27 cellular contexts compared by ENCODE assay signal in the genomic region with DNA sequence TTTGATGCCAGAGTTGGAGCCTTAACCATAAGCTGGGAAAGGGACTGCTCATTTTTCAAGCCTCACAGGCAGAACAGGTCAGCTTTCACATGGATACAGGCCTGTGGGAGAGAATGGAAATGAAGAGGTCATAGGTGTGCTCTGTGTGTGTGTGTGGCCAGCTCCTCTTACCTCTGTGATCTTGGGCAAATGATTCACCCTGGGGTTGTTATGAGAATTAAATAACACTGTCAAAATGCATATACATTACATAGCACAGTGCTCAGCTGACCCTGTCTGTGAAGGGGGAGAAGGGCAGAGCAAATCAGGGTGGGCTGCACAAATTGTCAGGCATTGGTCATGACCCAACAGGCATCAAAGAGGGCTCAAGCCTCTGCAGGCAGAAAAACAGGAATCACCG.
DNase-seq lines count a peak whose midpoint lies in the region; ATAC-seq, FAIRE-seq and TF ChIP-seq lines count a peak whose summit lies in the region.
"Had no signal": no experiment of that assay in that cellular context is flagged by ENCODE, and none has a peak within 500 bp of the region (broad histone marks: within the 10 kb centered on the region; RNA-seq: fewer than 3 reads in every experiment).

No MANE protein-coding gene starts in this region.

- H3K4me1 Mint-ChIP-seq in nephron progenitor cell: peaks cover 75% of the 10 kb centered on the region
- H3K4me1 Mint-ChIP-seq: CD14-positive monocyte; CD8-positive, alpha-beta memory T cell had no signal

- peaks cover 2 to 19% (median 9%) of the 10 kb centered on the region in 4 experiments; a peak in 6 of 7 replicates for H3K4me1 ChIP-seq in H1 (replicated peaks in 1 of 4; ENCODE audit: control insufficient read depth in 3 of 4, insufficient read depth in 4 of 4, low read length in 3 of 4)

- H2AFZ ChIP-seq in H1 (ENCODE audit: low read length): no peak overlapping the region

- H3K9ac ChIP-seq in H1 (replicated peaks in 1 of 4; ENCODE audit: extremely low read depth in 1 of 4, low read depth in 3 of 4, low read length in 3 of 4): no peak overlapping the region
- H3K9ac ChIP-seq: BLaER1 treated with 17β-estradiol and CSF1 and Interleukin-3, amounts not matched to agents 10 nM and 100 nM had no signal

- ATAC-seq in GM21528 (IDR thresholded peaks at IDR 0.05; ENCODE audit: low FRiP score, unreplicated experiment) (no peak), GM21619 (IDR thresholded peaks at IDR 0.05; ENCODE audit: unreplicated experiment) (no peak)
- ATAC-seq: A549, GM12878 had no signal

- no peak overlapping the region for H3K18ac ChIP-seq in H1 (ENCODE audit: extremely low read depth, low read length)

- no peak for TF ChIP-seq POLR2A in H1 (IDR thresholded peaks at IDR 0.05; ENCODE audit: control extremely low read depth in 1 of 2, low read depth in 2 of 2, low read length in 2 of 2)

- no peak overlapping the region for H4K91ac ChIP-seq in H1 (replicated peaks; ENCODE audit: insufficient read length, low read length)

- no peak overlapping the region for H3K4me3 ChIP-seq in H1 (ENCODE audit: extremely low read depth in 1 of 4, insufficient read depth in 2 of 4, low read depth in 3 of 4, low read length in 4 of 4)
- H3K4me3 ChIP-seq: A549; BLaER1 treated with 17β-estradiol and CSF1 and Interleukin-3, amounts not matched to agents 10 nM and 100 nM; GM12878 had no signal

- H3K9me3 Mint-ChIP-seq in nephron progenitor cell: no peaks in the 10 kb centered on the region
- H3K9me3 Mint-ChIP-seq: CD4-positive, alpha-beta T cell; CD8-positive, alpha-beta memory T cell had no signal

- H2BK120ac ChIP-seq in H1 (replicated peaks; ENCODE audit: low read depth, low read length): no peak overlapping the region

- no peaks in the 10 kb centered on the region for H3K79me1 ChIP-seq in H1 (ENCODE audit: low read depth, low read length)

- H3K36me3 ChIP-seq in H1 (ENCODE audit: control insufficient read depth in 2 of 4, insufficient read depth in 4 of 4, low read length in 3 of 4): no peaks in the 10 kb centered on the region
- H3K36me3 ChIP-seq: BE2C had no signal

- no peak overlapping the region for H3K4me3 Mint-ChIP-seq in nephron progenitor cell
- H3K4me3 Mint-ChIP-seq: CD14-positive monocyte; CD4-positive, alpha-beta T cell; CD8-positive, alpha-beta memory T cell had no signal

- no peaks in the 10 kb centered on the region for H4K20me1 ChIP-seq in H1 (replicated peaks in 1 of 2; ENCODE audit: control insufficient read depth in 1 of 2, insufficient read depth in 2 of 2, low read length in 2 of 2)

- peaks cover 10% of the 10 kb centered on the region for H3K36me3 Mint-ChIP-seq in nephron progenitor cell (ENCODE audit: low read depth)
- H3K36me3 Mint-ChIP-seq: CD14-positive monocyte; CD8-positive, alpha-beta memory T cell had no signal

- no peak overlapping the region for H4K8ac ChIP-seq in H1 (ENCODE audit: extremely low read depth, insufficient read depth, low read length)

- no peak overlapping the region for H4K5ac ChIP-seq in H1 (ENCODE audit: insufficient read length, low read depth, low read length)

- H3K27ac ChIP-seq in H1 (ENCODE audit: low read depth, low read length): no peak overlapping the region
- H3K27ac ChIP-seq: BLaER1 treated with 17β-estradiol and CSF1 and Interleukin-3, amounts not matched to agents 10 nM and 100 nM had no signal

- FAIRE-seq in HTR-8/SVneo (lab: Jason Lieb, UNC) (peak; percentile 33), H1 (lab: Jason Lieb, UNC) (no peak)
- FAIRE-seq: A549, D721Med, GM12878, GM19239 had no signal

- no peak overlapping the region for H3K4ac ChIP-seq in H1 (replicated peaks; ENCODE audit: insufficient read length, low read depth, low read length)

- H3K27me3 Mint-ChIP-seq in nephron progenitor cell (ENCODE audit: low read depth, poor library complexity): no peaks in the 10 kb centered on the region

- DNase-seq in HTR-8/SVneo (ENCODE audit: insufficient read length, low spot score) (no peak), SK-N-DZ (ENCODE audit: low spot score) (peak; percentile 37), H1 (ENCODE audit: low read depth in 1 of 2, low spot score in 2 of 2) (no peak), nephron progenitor cell (no peak), NCI-H1092 (lab: John Stamatoyannopoulos, UW) (no peak), dedifferentiated amniotic fluid mesenchymal stem cell (ENCODE audit: extremely low spot score) (no peak)
- DNase-seq: 8988T; ACHN; AML-193; BE2C; CD4-positive, alpha-beta T cell; CD8-positive, alpha-beta memory T cell; DMS 273 treated with DMSO at 0.1 percent for 48 hours; DMS79; EL; GDM1; GOT3; H7; HCEC 1CT had no signal

- H2BK15ac ChIP-seq in H1 (ENCODE audit: low read length): 0 out of 2 replicates have a peak overlapping the region, but pooled peaks have one; percentile 5

- no peak overlapping the region for H3K56ac ChIP-seq in H1 (replicated peaks; ENCODE audit: insufficient read length, low read depth, low read length)

- no peak for TF ChIP-seq EP300 in H1 (IDR thresholded peaks at IDR 0.05; ENCODE audit: borderline replicate concordance in 1 of 2, low read depth in 2 of 2, low read length in 2 of 2)

- H2BK20ac ChIP-seq in H1 (ENCODE audit: low read length): no peak overlapping the region

- H2AK5ac ChIP-seq in H1 (ENCODE audit: low read depth, low read length): no peak overlapping the region

- TF ChIP-seq CTCF in H1 (IDR thresholded peaks at IDR 0.05; ENCODE audit: control extremely low read depth in 1 of 3, insufficient read depth in 1 of 3, low read depth in 1 of 3, low read length in 3 of 3): no peak
- TF ChIP-seq CTCF in nephron progenitor cell (IDR thresholded peaks at IDR 0.05): no peak

- H3K27me3 ChIP-seq in H1 (replicated peaks in 1 of 4; ENCODE audit: control insufficient read depth in 3 of 4, extremely low read depth in 1 of 4, insufficient read depth in 3 of 4, low read length in 3 of 4): no peaks in the 10 kb centered on the region
- H3K27me3 ChIP-seq: BE2C; BLaER1 treated with 17β-estradiol and CSF1 and Interleukin-3, amounts not matched to agents 10 nM and 100 nM had no signal

- H3K23me2 ChIP-seq in H1 (ENCODE audit: low read depth, low read length): no peaks in the 10 kb centered on the region

- H3K9me3 ChIP-seq in H1 (ENCODE audit: insufficient read depth in 2 of 2, low read depth in 1 of 2, low read length in 1 of 2): no peaks in the 10 kb centered on the region
- H3K9me3 ChIP-seq: A549; BE2C; BLaER1 treated with 17β-estradiol and CSF1 and Interleukin-3, amounts not matched to agents 10 nM and 100 nM had no signal

- no peak overlapping the region for H2BK12ac ChIP-seq in H1 (ENCODE audit: low read depth, low read length)

- no peaks in the 10 kb centered on the region for H3K79me2 ChIP-seq in H1 (ENCODE audit: control insufficient read depth in 1 of 2, insufficient read depth in 2 of 2, low read length in 2 of 2)

- POLR2A ChIA-PET in H1 (lab: Charles Lee; ENCODE audit: partially characterized antibody): no interaction called here

- peak overlapping the region; percentile 64 for H3K27ac Mint-ChIP-seq in nephron progenitor cell
- H3K27ac Mint-ChIP-seq: CD14-positive monocyte; CD4-positive, alpha-beta T cell; CD8-positive, alpha-beta memory T cell had no signal

- CTCF ChIA-PET in H1 (lab: Charles Lee; ENCODE audit: partially characterized antibody): interaction anchor here (1.0 to 5.8 kb wide), 7 partner anchors 8 to 423 kb away, joined by 4 to 32 read pairs (median 18); no protein-coding TSS in a partner anchor

- no peak overlapping the region for H3K14ac ChIP-seq in H1 (ENCODE audit: insufficient read length)

- no peak for TF ChIP-seq RAD21 in H1 (IDR thresholded peaks at IDR 0.05 in 1 of 2, conservative IDR thresholded peaks at IDR 0.05 in 1 of 2; ENCODE audit: low read depth in 2 of 2, low read length in 2 of 2)

- no peak overlapping the region for H2BK5ac ChIP-seq in H1 (ENCODE audit: low read depth, low read length)

- WGBS in H1 (ENCODE audit: extremely low coverage in 1 of 2, insufficient coverage in 1 of 2, insufficient read length in 1 of 2, insufficient replicate concordance in 2 of 2, low coverage in 1 of 2, low lambda C conversion rate in 2 of 2, missing lambda C conversion rate in 1 of 2), 2 experiments: 100% methylated on average over 1 of the region's 1 CpG; no CpG with 5 or more reads in 1 of the 2 experiments

- H3K23ac ChIP-seq in H1 (ENCODE audit: insufficient read length): no peak overlapping the region

- no peak overlapping the region for H3K4me2 ChIP-seq in H1 (ENCODE audit: insufficient read depth in 1 of 2, low read depth in 2 of 2, low read length in 2 of 2)
- H3K4me2 ChIP-seq: A549; BLaER1 treated with 17β-estradiol and CSF1 and Interleukin-3, amounts not matched to agents 10 nM and 100 nM had no signal

TF ChIP-seq in H1, 55 proteins besides CTCF, POLR2A, EP300 and RAD21:
- TF ChIP-seq JUND (IDR thresholded peaks at IDR 0.05; ENCODE audit: low read length): no peak
- TF ChIP-seq CREB1 (IDR thresholded peaks at IDR 0.05): no peak
- TF ChIP-seq RXRA (IDR thresholded peaks at IDR 0.05; ENCODE audit: insufficient read depth, low read depth, low read length): no peak
- no peak for TF ChIP-seq TEAD4 (IDR thresholded peaks at IDR 0.05; ENCODE audit: low read depth, low read length)
- no peak for TF ChIP-seq TCF12 (IDR thresholded peaks at IDR 0.05; ENCODE audit: low read depth, low read length)
- no peak for TF ChIP-seq SP4 (IDR thresholded peaks at IDR 0.05; ENCODE audit: low read length)
- TF ChIP-seq ZNF274 (IDR thresholded peaks at IDR 0.05; ENCODE audit: borderline replicate concordance, extremely low read depth, low read length): no peak
- TF ChIP-seq NANOG (IDR thresholded peaks at IDR 0.05; ENCODE audit: insufficient read depth, low read depth, low read length, poor library complexity, severe bottlenecking): no peak
- no peak for TF ChIP-seq BACH1 (IDR thresholded peaks at IDR 0.05; ENCODE audit: low read length)
- TF ChIP-seq KDM5A (IDR thresholded peaks at IDR 0.05; ENCODE audit: low read length): no peak
- TF ChIP-seq RBBP5 (IDR thresholded peaks at IDR 0.05; ENCODE audit: borderline replicate concordance, low read depth, low read length): no peak
- no peak for TF ChIP-seq CBX8 (IDR thresholded peaks at IDR 0.05; ENCODE audit: borderline replicate concordance, low read depth, low read length)
